ENCODE assay signal across 20 cellular contexts in the genomic region with DNA sequence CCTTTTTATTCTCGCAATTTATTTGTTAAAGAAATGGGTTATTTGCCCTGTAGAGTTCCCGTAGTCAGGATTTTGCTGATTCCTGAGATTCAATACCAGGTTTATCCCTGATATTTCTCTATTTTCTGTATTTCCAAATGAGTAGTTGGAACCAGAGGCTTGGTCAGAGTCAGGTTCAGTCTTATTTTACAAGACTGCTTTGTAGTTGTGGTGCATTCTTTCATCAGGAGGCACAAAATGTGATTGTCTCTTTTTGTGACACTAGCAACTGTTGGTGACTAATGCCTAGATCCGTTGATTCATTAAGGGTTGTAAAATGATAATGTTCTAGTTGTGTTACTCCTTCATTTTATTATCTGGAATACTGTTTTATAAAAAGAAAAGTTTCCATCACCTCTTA.
DNase-seq lines count a peak whose midpoint lies in the region; ATAC-seq and TF ChIP-seq lines count a peak whose summit lies in the region.
"Had no signal": no experiment of that assay in that cellular context is flagged by ENCODE, and none has a peak within 500 bp of the region (broad histone marks: within the 10 kb centered on the region; RNA-seq: fewer than 3 reads in every experiment).

No MANE protein-coding gene starts in this region.

- no peak overlapping the region for H3K9ac ChIP-seq in HUES48 (ENCODE audit: low read depth, low read length)
- H3K9ac ChIP-seq: SK-N-SH had no signal

- no peaks in the 10 kb centered on the region for H3K36me3 ChIP-seq in HUES48 (ENCODE audit: control insufficient read depth, insufficient read depth, low read length)
- H3K36me3 ChIP-seq in esophagus muscularis mucosa = no peaks in the 10 kb centered on the region
- H3K36me3 ChIP-seq: HAP-1 had no signal

- TF ChIP-seq EP300 in esophagus muscularis mucosa (IDR thresholded peaks at IDR 0.05) = no peak

- H3K9me3 ChIP-seq in HUES48 (ENCODE audit: control insufficient read depth, insufficient read depth, low read length) (peaks cover 92% of the 10 kb centered on the region), esophagus muscularis mucosa (peaks cover 0 to 4% (median 2%) of the 10 kb centered on the region in 4 donors)

- no peak for ATAC-seq in foreskin keratinocyte

- TF ChIP-seq POLR2A in esophagus muscularis mucosa (IDR thresholded peaks at IDR 0.05; ENCODE audit: low read depth) = no peak

- WGBS in esophagus muscularis mucosa = 70% methylated on average over 3 of the region's 3 CpGs

- no peak for TF ChIP-seq CTCF in esophagus muscularis mucosa (IDR thresholded peaks at IDR 0.05)
- TF ChIP-seq CTCF in GM20000 (IDR thresholded peaks at IDR 0.05; ENCODE audit: extremely low read depth, missing control alignments) = no peak
- no peak for TF ChIP-seq CTCF in foreskin keratinocyte (conservative IDR thresholded peaks at IDR 0.05)

- DNase-seq in GM03348 (ENCODE audit: low spot score) (peak; percentile 21), esophagus muscularis mucosa (ENCODE audit: extremely low spot score) (peak; percentile 92), superior temporal gyrus (ENCODE audit: extremely low spot score) (peak; percentile 40), GM20000 (ENCODE audit: low spot score) (no peak), foreskin keratinocyte (no peak), cerebellum (ENCODE audit: low spot score) (no peak)
- DNase-seq: CD4-positive, CD25-positive, alpha-beta regulatory T cell; COR-L47; DMS153; GF-D8; NCI-H1105 treated with DMSO at 0.1 percent for 48 hours; NCI-H1694 treated with DMSO at 0.1 percent for 48 hours; NCI-H226; NCI-H524; NCI-H82; OCI-M1; SHP77 treated with DMSO at 0.1 percent for 48 hours; SK-N-SH had no signal

- H3K27me3 ChIP-seq in HUES48 (ENCODE audit: control insufficient read depth, insufficient read depth, low read length) (no peaks in the 10 kb centered on the region), esophagus muscularis mucosa (peaks cover 0 to 3% (median 0%) of the 10 kb centered on the region in 4 donors), foreskin keratinocyte (no peaks in the 10 kb centered on the region)

- H3K4me1 ChIP-seq in HUES48 (ENCODE audit: control insufficient read depth, insufficient read depth, low read length) (no peaks in the 10 kb centered on the region), esophagus muscularis mucosa (no peaks in the 10 kb centered on the region), foreskin keratinocyte (no peaks in the 10 kb centered on the region)
- H3K4me1 ChIP-seq: HAP-1 had no signal

- no peak overlapping the region for H3K27ac ChIP-seq in HUES48 (ENCODE audit: low read depth, low read length)
- H3K27ac ChIP-seq in esophagus muscularis mucosa (replicated peaks in 1 of 4) = no peak overlapping the region
- H3K27ac ChIP-seq in foreskin keratinocyte = no peak overlapping the region

- H3K4me3 ChIP-seq in HUES48 (ENCODE audit: low read depth, low read length) (peak overlapping the region; percentile 20), esophagus muscularis mucosa (no peak overlapping the region)
- H3K4me3 ChIP-seq: HAP-1 had no signal

- intact Hi-C loops in esophagus muscularis mucosa (cut with DNase I) = no loop called here

Comparison
In these comparisons a context has a peak if more than half of its experiments do, and no peak if none do; other contexts are left out.
1. DNase-seq: peak in GM03348 (single experiment), esophagus muscularis mucosa (single experiment) and superior temporal gyrus (single experiment); none in GM20000 (single experiment), foreskin keratinocyte (0 of 2) and cerebellum (single experiment).